36 cellular contexts compared by ENCODE assay signal in genomic region chr3:67278015-67278618, GRCh38.
"Had no signal": no experiment of that assay in that cellular context is flagged by ENCODE, and none has a peak within 500 bp of the region (broad histone marks: within the 10 kb centered on the region; RNA-seq: fewer than 3 reads in every experiment).

No MANE protein-coding gene starts in this region.

- H3K27me3 ChIP-seq: adrenal gland, body of pancreas, esophagus squamous epithelium, gastroesophageal sphincter had no signal

- ATAC-seq: activated CD4-positive, alpha-beta T cell treated with anti-CD3 and anti-CD28 coated beads for 36 hours; activated CD8-positive, alpha-beta memory T cell treated with anti-CD3 and anti-CD28 coated beads, Interleukin-2, amount 10 ng/mL, durations not matched to agents 7 days and 5 days; activated CD8-positive, alpha-beta T cell treated with anti-CD3 and anti-CD28 coated beads, Interleukin-2, amount 10 ng/mL, durations not matched to agents 7 days and 5 days; activated naive CD8-positive, alpha-beta T cell treated with anti-CD3 and anti-CD28 coated beads, Interleukin-2, amount 50 U/mL, for 24 hours; body of pancreas; effector memory CD8-positive, alpha-beta T cell; gastroesophageal sphincter; T-helper 17 cell had no signal

- H3K4me1 ChIP-seq: adrenal gland, body of pancreas, esophagus squamous epithelium, gastroesophageal sphincter had no signal

- H3K36me3 Mint-ChIP-seq: activated CD8-positive, alpha-beta memory T cell treated with anti-CD3 and anti-CD28 coated beads, Interleukin-2, amount 10 ng/mL, durations not matched to agents 7 days and 5 days; activated naive CD8-positive, alpha-beta T cell treated with anti-CD3 and anti-CD28 coated beads for 36 hours had no signal

- H3K4me1 Mint-ChIP-seq: activated CD4-positive, alpha-beta T cell treated with anti-CD3 and anti-CD28 coated beads for 36 hours; activated CD4-positive, alpha-beta T cell treated with anti-CD3 and anti-CD28 coated beads, Interleukin-2, amount 10 ng/mL, durations not matched to agents 24 days and 14 days; activated CD8-positive, alpha-beta memory T cell treated with anti-CD3 and anti-CD28 coated beads, Interleukin-2, amount 10 ng/mL, durations not matched to agents 7 days and 5 days; activated naive CD4-positive, alpha-beta T cell treated with anti-CD3 and anti-CD28 coated beads, Interleukin-2, amount 50 U/mL, for 24 hours; activated naive CD8-positive, alpha-beta T cell treated with anti-CD3 and anti-CD28 coated beads for 36 hours; activated naive CD8-positive, alpha-beta T cell treated with anti-CD3 and anti-CD28 coated beads, Interleukin-2, amount 50 U/mL, for 24 hours; T-helper 17 cell had no signal

- H3K4me3 Mint-ChIP-seq: activated CD4-positive, alpha-beta memory T cell treated with anti-CD3 and anti-CD28 coated beads for 36 hours; activated CD4-positive, alpha-beta T cell treated with anti-CD3 and anti-CD28 coated beads for 36 hours; activated CD4-positive, alpha-beta T cell treated with anti-CD3 and anti-CD28 coated beads, Interleukin-2, amount 10 ng/mL, durations not matched to agents 24 days and 14 days; activated CD8-positive, alpha-beta memory T cell treated with anti-CD3 and anti-CD28 coated beads, Interleukin-2, amount 10 ng/mL, durations not matched to agents 7 days and 5 days; activated CD8-positive, alpha-beta T cell treated with anti-CD3 and anti-CD28 coated beads, Interleukin-2, amount 10 ng/mL, durations not matched to agents 7 days and 5 days; activated naive CD4-positive, alpha-beta T cell treated with anti-CD3 and anti-CD28 coated beads for 36 hours; activated naive CD4-positive, alpha-beta T cell treated with anti-CD3 and anti-CD28 coated beads, Interleukin-2, amount 50 U/mL, for 24 hours; activated naive CD8-positive, alpha-beta T cell treated with anti-CD3 and anti-CD28 coated beads for 36 hours; activated naive CD8-positive, alpha-beta T cell treated with anti-CD3 and anti-CD28 coated beads, Interleukin-2, amount 50 U/mL, for 24 hours; activated T-helper 1 cell treated with anti-CD3 and anti-CD28 coated beads, Interleukin-12 subunit alpha, Interleukin-12 subunit beta, Interleukin-2, Interleukin-4 antibody, amounts not matched to agents 30 ng/mL and 10 ng/mL and 1 ng/mL, durations not matched to agents 14 hours and 24 hours and 36 hours; effector memory CD8-positive, alpha-beta T cell; T-helper 17 cell; T-helper 2 cell treated with Interferon-gamma antibody and Interleukin-4, amounts not matched to agents 5 μg/mL and 100 μg/mL, for 36 hours had no signal

- H3K9me3 Mint-ChIP-seq: activated naive CD4-positive, alpha-beta T cell treated with anti-CD3 and anti-CD28 coated beads, Interleukin-2, amount 50 U/mL, for 24 hours had no signal

- H3K36me3 ChIP-seq: adrenal gland, esophagus squamous epithelium, gastroesophageal sphincter had no signal

- H3K4me3 ChIP-seq: adrenal gland, body of pancreas, esophagus squamous epithelium, gastroesophageal sphincter had no signal

- H3K27ac ChIP-seq: adrenal gland, body of pancreas, epithelial cell of prostate, esophagus squamous epithelium, gastroesophageal sphincter had no signal

- H3K9me3 ChIP-seq: adrenal gland, body of pancreas, esophagus squamous epithelium, gastroesophageal sphincter had no signal

- FAIRE-seq: colon, endothelial cell of umbilical vein had no signal

- H3K27ac Mint-ChIP-seq: activated CD4-positive, alpha-beta memory T cell treated with anti-CD3 and anti-CD28 coated beads for 36 hours; activated CD4-positive, alpha-beta T cell treated with anti-CD3 and anti-CD28 coated beads for 36 hours; activated CD4-positive, alpha-beta T cell treated with anti-CD3 and anti-CD28 coated beads, Interleukin-2, amount 10 ng/mL, durations not matched to agents 24 days and 14 days; activated CD8-positive, alpha-beta memory T cell treated with anti-CD3 and anti-CD28 coated beads, Interleukin-2, amount 10 ng/mL, durations not matched to agents 7 days and 5 days; activated CD8-positive, alpha-beta T cell treated with anti-CD3 and anti-CD28 coated beads, Interleukin-2, amount 10 ng/mL, durations not matched to agents 7 days and 5 days; activated naive CD4-positive, alpha-beta T cell treated with anti-CD3 and anti-CD28 coated beads for 36 hours; activated naive CD4-positive, alpha-beta T cell treated with anti-CD3 and anti-CD28 coated beads, Interleukin-2, amount 50 U/mL, for 24 hours; activated naive CD8-positive, alpha-beta T cell treated with anti-CD3 and anti-CD28 coated beads for 36 hours; activated naive CD8-positive, alpha-beta T cell treated with anti-CD3 and anti-CD28 coated beads, Interleukin-2, amount 50 U/mL, for 24 hours; activated T-helper 1 cell treated with anti-CD3 and anti-CD28 coated beads, Interleukin-12 subunit alpha, Interleukin-12 subunit beta, Interleukin-2, Interleukin-4 antibody, amounts not matched to agents 30 ng/mL and 10 ng/mL and 1 ng/mL, durations not matched to agents 14 hours and 24 hours and 36 hours; activated T-helper 2 cell treated with anti-CD3 and anti-CD28 coated beads, Interferon-gamma antibody, Interleukin-2, Interleukin-4, amounts not matched to agents 10 μg/mL and 5 μg/mL and 100 μg/mL, durations not matched to agents 14 hours and 24 hours and 36 hours; effector memory CD8-positive, alpha-beta T cell; T-helper 17 cell; T-helper 2 cell treated with Interferon-gamma antibody and Interleukin-4, amounts not matched to agents 5 μg/mL and 100 μg/mL, for 36 hours had no signal

- DNase-seq: activated CD4-positive, alpha-beta memory T cell treated with anti-CD3 and anti-CD28 coated beads for 36 hours; activated CD4-positive, alpha-beta T cell treated with anti-CD3 and anti-CD28 coated beads for 36 hours; activated CD4-positive, alpha-beta T cell treated with anti-CD3 and anti-CD28 coated beads, Interleukin-2, amount 10 ng/mL, durations not matched to agents 24 days and 14 days; activated CD4-positive, CD25-positive, alpha-beta regulatory T cell; activated CD4-positive, CD25-positive, alpha-beta regulatory T cell treated with anti-CD3 and anti-CD28 coated beads, Interleukin-2, amount 50 U/mL, for 72 hours; activated CD8-positive, alpha-beta memory T cell treated with anti-CD3 and anti-CD28 coated beads, Interleukin-2, amount 10 ng/mL, durations not matched to agents 7 days and 5 days; activated CD8-positive, alpha-beta memory T cell treated with anti-CD3 and anti-CD28 coated beads, Interleukin-2, amount 50 U/mL, for 4 hours; activated CD8-positive, alpha-beta T cell treated with anti-CD3 and anti-CD28 coated beads, Interleukin-2, amount 10 ng/mL, durations not matched to agents 7 days and 5 days; activated effector memory CD4-positive, alpha-beta T cell treated with anti-CD3 and anti-CD28 coated beads, Interleukin-2, amount 50 U/mL, for 16 hours; activated naive CD4-positive, alpha-beta T cell treated with anti-CD3 and anti-CD28 coated beads for 36 hours; activated naive CD8-positive, alpha-beta T cell treated with anti-CD3 and anti-CD28 coated beads for 36 hours; activated naive CD8-positive, alpha-beta T cell treated with anti-CD3 and anti-CD28 coated beads, Interleukin-2, amount 50 U/mL, for 24 hours; activated T-cell treated with anti-CD3 and anti-CD28 coated beads, Interleukin-2, amount 50 U/mL, for 1 hour; activated T-cell treated with anti-CD3 and anti-CD28 coated beads, Interleukin-2, amount 50 U/mL, for 48 hours; adrenal gland; amygdala; aorta; body of pancreas; caudate nucleus; cortex of kidney; dermis blood vessel endothelial cell; effector CD4-positive, alpha-beta T cell; effector memory CD8-positive, alpha-beta T cell; esophagus squamous epithelium; foreskin melanocyte; T-helper 1 cell; T-helper 17 cell; T1000 had no signal

- H3K27me3 Mint-ChIP-seq: activated CD4-positive, alpha-beta memory T cell treated with anti-CD3 and anti-CD28 coated beads for 36 hours; activated CD4-positive, alpha-beta T cell treated with anti-CD3 and anti-CD28 coated beads, Interleukin-2, amount 10 ng/mL, durations not matched to agents 24 days and 14 days; activated naive CD4-positive, alpha-beta T cell treated with anti-CD3 and anti-CD28 coated beads, Interleukin-2, amount 50 U/mL, for 24 hours; activated naive CD8-positive, alpha-beta T cell treated with anti-CD3 and anti-CD28 coated beads for 36 hours; activated naive CD8-positive, alpha-beta T cell treated with anti-CD3 and anti-CD28 coated beads, Interleukin-2, amount 50 U/mL, for 24 hours; effector memory CD8-positive, alpha-beta T cell; T-helper 17 cell had no signal
